In the genomic region with DNA sequence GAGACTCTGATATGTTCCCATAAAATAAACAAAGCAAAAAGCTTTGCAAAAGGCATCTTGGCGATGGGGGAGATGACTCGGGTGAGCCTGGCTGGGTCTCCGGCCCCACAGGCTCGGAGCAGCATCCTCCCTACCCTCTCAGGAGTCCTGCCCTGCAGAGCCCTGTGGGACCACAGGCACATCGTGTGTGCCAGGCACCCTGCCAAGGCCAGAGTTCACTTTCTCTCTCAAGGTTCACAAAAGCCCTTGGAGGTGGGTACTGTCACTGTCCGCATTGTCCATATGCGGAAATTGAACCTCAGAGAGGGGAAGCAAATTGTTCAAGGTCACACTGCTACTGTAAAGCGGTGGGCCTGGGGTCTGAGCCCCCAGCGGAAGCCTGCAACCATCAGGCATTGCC, we compare ENCODE assay signal across 19 cellular contexts. TPM values are rescaled to one million over a fixed set of nuclear protein-coding genes. Genes with fewer than 3 reads are reported as not detected.
"Had no signal": no experiment of that assay in that cellular context is flagged by ENCODE, and none has a peak within 500 bp of the region (broad histone marks: within the 10 kb centered on the region; RNA-seq: fewer than 3 reads in every experiment).

No MANE protein-coding gene starts in this region.

- H3K4me1 ChIP-seq: heart left ventricle had no signal

- H3K9me3 ChIP-seq: heart left ventricle, ovary, stomach, thoracic aorta, transverse colon had no signal

- H3K9me3 Mint-ChIP-seq: endodermal cell; naive thymus-derived CD8-positive, alpha-beta T cell; neural crest cell had no signal

- H3K4me3 ChIP-seq: coronary artery, heart left ventricle, ovary, skin epidermis, stomach, thoracic aorta, transverse colon had no signal

- H3K4me1 Mint-ChIP-seq: endodermal cell; naive thymus-derived CD8-positive, alpha-beta T cell had no signal

- ATAC-seq: naive thymus-derived CD8-positive, alpha-beta T cell had no signal

- H3K27me3 ChIP-seq: heart left ventricle, ovary, stomach, transverse colon had no signal

- H3K4me3 Mint-ChIP-seq: endodermal cell; naive thymus-derived CD8-positive, alpha-beta T cell; neural crest cell had no signal

- DNase-seq: central memory CD4-positive, alpha-beta T cell; effector CD4-positive, alpha-beta T cell; endodermal cell; erythroblast; foreskin melanocyte; mammary epithelial cell; naive thymus-derived CD8-positive, alpha-beta T cell; ovary; stimulated activated CD4-positive, alpha-beta T cell treated with anti-CD3 and anti-CD28 coated beads, Interleukin-2, amount 100 ng/mL, for 24 hours; stimulated activated CD4-positive, alpha-beta T cell treated with anti-CD3 and anti-CD28 coated beads, Interleukin-4, amount 100 ng/mL, for 4 hours; stimulated activated naive CD4-positive, alpha-beta T cell; stomach; substantia nigra; transverse colon had no signal

- H3K27ac Mint-ChIP-seq: endodermal cell had no signal

- H3K36me3 ChIP-seq: ovary, thoracic aorta had no signal

- H3K27ac ChIP-seq: coronary artery, heart left ventricle, ovary, skin epidermis, stomach, thoracic aorta, transverse colon had no signal

- H3K36me3 Mint-ChIP-seq: naive thymus-derived CD8-positive, alpha-beta T cell had no signal

RNA-seq across cellular contexts. Expression of a gene that starts 48.5 kb away (rescaled TPM):
- total RNA-seq: naive thymus-derived CD8-positive, alpha-beta T cell had no signal
